9 cellular contexts compared by ENCODE assay signal in the genomic region with DNA sequence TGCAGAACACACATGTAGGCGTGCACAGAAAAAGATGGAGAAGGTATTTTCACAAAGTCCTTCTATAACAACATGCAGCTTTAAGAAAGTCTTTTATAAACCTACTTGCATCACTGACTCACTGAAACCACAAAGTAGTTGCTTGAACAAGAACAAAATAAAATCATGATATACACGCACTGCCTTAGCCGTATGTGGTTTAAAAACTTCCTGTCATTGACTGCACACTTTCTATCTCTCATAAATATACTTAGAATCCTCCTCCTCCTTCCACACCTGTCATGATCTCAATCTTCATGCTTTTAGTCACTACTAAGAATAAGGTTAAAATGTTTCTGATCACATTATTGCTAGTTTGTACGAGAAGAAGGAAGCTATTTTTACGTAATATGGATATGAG. TPM values are rescaled to one million over a fixed set of nuclear protein-coding genes. Genes with fewer than 3 reads are reported as not detected.
DNase-seq lines count a peak whose midpoint lies in the region; ATAC-seq and TF ChIP-seq lines count a peak whose summit lies in the region.
"Had no signal": no experiment of that assay in that cellular context is flagged by ENCODE, and none has a peak within 500 bp of the region (broad histone marks: within the 10 kb centered on the region; RNA-seq: fewer than 3 reads in every experiment).

No MANE protein-coding gene starts in this region.

- H3K9me3 ChIP-seq in BLaER1 treated with 17β-estradiol and CSF1 and Interleukin-3, amounts not matched to agents 10 nM and 100 nM (replicated peaks in 1 of 11): no peaks in the 10 kb centered on the region
- H3K9me3 ChIP-seq in psoas muscle (no peaks in the 10 kb centered on the region), HAP-1 (no peaks in the 10 kb centered on the region)

- peak; percentile 82 for DNase-seq in astrocyte of the spinal cord (ENCODE audit: low read depth, low spot score)
- DNase-seq in psoas muscle: no peak
- no peak for DNase-seq in dorsolateral prefrontal cortex
- DNase-seq in HAP-1 (ENCODE audit: low spot score in 2 of 2): no peak
- DNase-seq in type B pancreatic cell (ENCODE audit: extremely low spot score, unreplicated experiment): no peak

- no peaks in the 10 kb centered on the region for H3K27me3 ChIP-seq in BLaER1 treated with 17β-estradiol and CSF1 and Interleukin-3, amounts not matched to agents 10 nM and 100 nM
- H3K27me3 ChIP-seq in psoas muscle (ENCODE audit: insufficient read depth in 3 of 3, low read length in 2 of 3): no peaks in the 10 kb centered on the region
- no peaks in the 10 kb centered on the region for H3K27me3 ChIP-seq in dorsolateral prefrontal cortex
- no peaks in the 10 kb centered on the region for H3K27me3 ChIP-seq in HAP-1 (ENCODE audit: low read depth)

- peaks cover 20% of the 10 kb centered on the region for H3K36me3 Mint-ChIP-seq in type B pancreatic cell

- H3K4me3 Mint-ChIP-seq in type B pancreatic cell: no peak overlapping the region
- H3K4me3 Mint-ChIP-seq: memory B cell had no signal

- peak overlapping the region in 10 of 11 experiments; percentile 24 to 62 (median 49); a peak in 18 of 22 replicates for H3K4me2 ChIP-seq in BLaER1 treated with 17β-estradiol and CSF1 and Interleukin-3, amounts not matched to agents 10 nM and 100 nM

- peaks cover 34 to 55% (median 44%) of the 10 kb centered on the region in 11 experiments for H3K36me3 ChIP-seq in BLaER1 treated with 17β-estradiol and CSF1 and Interleukin-3, amounts not matched to agents 10 nM and 100 nM
- H3K36me3 ChIP-seq in psoas muscle (ENCODE audit: insufficient read depth in 1 of 2, low read depth in 1 of 2): peaks cover 0 to 12% of the 10 kb centered on the region in 2 donors
- H3K36me3 ChIP-seq in HAP-1 (replicated peaks): peaks cover 8% of the 10 kb centered on the region

- peaks cover 0 to 9% (median 0%) of the 10 kb centered on the region in 11 experiments; a peak in 2 of 22 replicates for H4K20me1 ChIP-seq in BLaER1 treated with 17β-estradiol and CSF1 and Interleukin-3, amounts not matched to agents 10 nM and 100 nM

- no peak overlapping the region for H3K27ac ChIP-seq in BLaER1 treated with 17β-estradiol and CSF1 and Interleukin-3, amounts not matched to agents 10 nM and 100 nM
- H3K27ac ChIP-seq in psoas muscle (no peak overlapping the region), dorsolateral prefrontal cortex (peak overlapping the region in 2 of 59 donors; percentile 14 to 18)

- peaks cover 15 to 30% (median 23%) of the 10 kb centered on the region in 10 experiments; a peak in 19 of 20 replicates for H3K4me1 ChIP-seq in BLaER1 treated with 17β-estradiol and CSF1 and Interleukin-3, amounts not matched to agents 10 nM and 100 nM
- H3K4me1 ChIP-seq in psoas muscle: peaks cover 16% of the 10 kb centered on the region
- H3K4me1 ChIP-seq in HAP-1: no peaks in the 10 kb centered on the region; the same call in 1 of the 2 replicates

- 89 to 95% (median 92%) methylated on average over 5 of the region's 5 CpGs for WGBS in psoas muscle, 3 donors

- ATAC-seq in GM19328 (IDR thresholded peaks at IDR 0.05; ENCODE audit: unreplicated experiment) (peak; percentile 82), HG03442 (IDR thresholded peaks at IDR 0.05; ENCODE audit: unreplicated experiment) (peak; percentile 81), psoas muscle (no peak)

- no peaks in the 10 kb centered on the region for H3K9me3 Mint-ChIP-seq in type B pancreatic cell
- H3K9me3 Mint-ChIP-seq: memory B cell had no signal

- in situ Hi-C loops in astrocyte of the spinal cord (cut with HindIII; ENCODE audit: low sequenced_read_pairs): no loop called here
- in situ Hi-C loops in HAP-1 (cut with MboI; ENCODE audit: low sequenced_read_pairs): no loop called here

- H3K4me3 ChIP-seq in BLaER1 treated with 17β-estradiol and CSF1 and Interleukin-3, amounts not matched to agents 10 nM and 100 nM: no peak overlapping the region
- H3K4me3 ChIP-seq in astrocyte of the spinal cord (ENCODE audit: low read depth, low read length) (no peak overlapping the region), psoas muscle (no peak overlapping the region), dorsolateral prefrontal cortex (no peak overlapping the region), HAP-1 (no peak overlapping the region)

- H3K9ac ChIP-seq in BLaER1 treated with 17β-estradiol and CSF1 and Interleukin-3, amounts not matched to agents 10 nM and 100 nM: no peak overlapping the region

- no peak for TF ChIP-seq CTCF in astrocyte of the spinal cord (IDR thresholded peaks at IDR 0.05; ENCODE audit: low read depth, low read length)
- TF ChIP-seq CTCF in psoas muscle (IDR thresholded peaks at IDR 0.05): no peak
- no peak for TF ChIP-seq CTCF in dorsolateral prefrontal cortex (IDR thresholded peaks at IDR 0.05 in 54 of 56, conservative IDR thresholded peaks at IDR 0.05 in 2 of 56; ENCODE audit: low read depth in 1 of 56, partially characterized antibody in 56 of 56)
- TF ChIP-seq CTCF in type B pancreatic cell (conservative IDR thresholded peaks at IDR 0.05): no peak

- H3K4me1 Mint-ChIP-seq in type B pancreatic cell (ENCODE audit: unreplicated experiment): no peaks in the 10 kb centered on the region

- intact Hi-C loops in psoas muscle (cut with DNase I): loop anchor here in 1 of 2 donors (10.0 kb wide), 1 partner anchor 1718 kb away; no protein-coding TSS in a partner anchor
- intact Hi-C loops in dorsolateral prefrontal cortex (cut with DNase I): no loop called here

- H3K27ac Mint-ChIP-seq in type B pancreatic cell: no peak overlapping the region
- H3K27ac Mint-ChIP-seq: memory B cell had no signal

- H3K27me3 Mint-ChIP-seq in type B pancreatic cell: no peaks in the 10 kb centered on the region
- H3K27me3 Mint-ChIP-seq: memory B cell had no signal

RNA-seq across cellular contexts. Expression of gene RAD51AP1, which starts 31.8 kb away (rescaled TPM):
- total RNA-seq in psoas muscle: under 1 TPM; 0.38 to 0.92 (median 0.44) TPM
- under 1 TPM; 0.48 to 0.98 (median 0.75) TPM for polyA plus RNA-seq in psoas muscle
- 1 to 10 TPM in 116 of 120 experiments, under 1 TPM in 4; 0.65 to 6.6 (median 2.8) TPM for total RNA-seq in dorsolateral prefrontal cortex
- 20.7 and 26.6 TPM in 2 replicates for total RNA-seq in type B pancreatic cell (ENCODE audit: low replicate concordance)

RNA-seq across cellular contexts. Expression of gene DYRK4, which starts 55.1 kb away (rescaled TPM):
- total RNA-seq in psoas muscle (10 to 100 TPM; 18.3 to 28.8 (median 23.3) TPM), dorsolateral prefrontal cortex (10 to 100 TPM; 23.2 to 53.0 (median 37.2) TPM), type B pancreatic cell (ENCODE audit: low replicate concordance) (31.6 and 57.7 TPM in 2 replicates)
- 10 to 100 TPM; 18.3 to 27.8 (median 20.8) TPM for polyA plus RNA-seq in psoas muscle

Comparison
In these comparisons a context has a peak if more than half of its experiments do, and no peak if none do; other contexts are left out.
1. ATAC-seq: peak in GM19328 (single experiment) and HG03442 (single experiment); none in psoas muscle (0 of 4).